Comparison of ENCODE assay signal across 1 cellular context in genomic region chr17:1714980-1715802, GRCh38.
TF ChIP-seq lines count a peak whose summit lies in the region.

No MANE protein-coding gene starts in this region.

TF ChIP-seq in HepG2, 621 proteins besides CTCF, POLR2A, EP300 and RAD21 (continued from another document and continues in another):
- peak; percentile 66; the same call in 1 of the 2 replicates for TF ChIP-seq ZGPAT (CRISPR knock-in tag; IDR thresholded peaks at IDR 0.05)
- TF ChIP-seq PLRG1 (conservative IDR thresholded peaks at IDR 0.05) = no peak
- TF ChIP-seq CBX5 (CRISPR knock-in tag; IDR thresholded peaks at IDR 0.05; ENCODE audit: borderline replicate concordance) = no peak
- no peak for TF ChIP-seq SOX13 (IDR thresholded peaks at IDR 0.05)
- TF ChIP-seq SOX13 (CRISPR knock-in tag; conservative IDR thresholded peaks at IDR 0.05 in 1 of 2, IDR thresholded peaks at IDR 0.05 in 1 of 2) = peak; percentile 36 to 87; a peak in 1 of 4 replicates
- no peak for TF ChIP-seq CBX1 (IDR thresholded peaks at IDR 0.05; ENCODE audit: low read depth)
- TF ChIP-seq MTF2 (CRISPR knock-in tag; IDR thresholded peaks at IDR 0.05; ENCODE audit: borderline replicate concordance) = no peak
- no peak for TF ChIP-seq NFIC (IDR thresholded peaks at IDR 0.05; ENCODE audit: low read length)
- 0 out of 2 replicates have a peak, but pooled peaks have one; percentile 19 for TF ChIP-seq TFDP2 (CRISPR knock-in tag; IDR thresholded peaks at IDR 0.05)
- peak; percentile 57 for TF ChIP-seq HDAC1 (CRISPR knock-in tag; IDR thresholded peaks at IDR 0.05)
- peak; percentile 90 for TF ChIP-seq ZNF652 (CRISPR knock-in tag; IDR thresholded peaks at IDR 0.05; ENCODE audit: borderline replicate concordance, low read depth)
- TF ChIP-seq MAFK (conservative IDR thresholded peaks at IDR 0.05 in 1 of 2, IDR thresholded peaks at IDR 0.05 in 1 of 2; ENCODE audit: low read length in 2 of 2) = no peak
- TF ChIP-seq DMAP1 (CRISPR knock-in tag; IDR thresholded peaks at IDR 0.05) = 0 out of 2 replicates have a peak, but pooled peaks have one; percentile 38
- 0 out of 2 replicates have a peak, but pooled peaks have one; percentile 32 for TF ChIP-seq ZNF414 (CRISPR knock-in tag; IDR thresholded peaks at IDR 0.05)
- no peak for TF ChIP-seq ZNF256 (CRISPR knock-in tag; conservative IDR thresholded peaks at IDR 0.05)
- 0 out of 2 replicates have a peak, but pooled peaks have one; percentile 72 for TF ChIP-seq TEF (CRISPR knock-in tag; IDR thresholded peaks at IDR 0.05)
- TF ChIP-seq RBM39 (IDR thresholded peaks at IDR 0.05; ENCODE audit: low read depth, low read length, poor library complexity, severe bottlenecking) = peak; percentile 89
- TF ChIP-seq ZNF605 (CRISPR knock-in tag; IDR thresholded peaks at IDR 0.05) = no peak
- no peak; the same call in 1 of the 2 replicates for TF ChIP-seq ZNF564 (CRISPR knock-in tag; IDR thresholded peaks at IDR 0.05)
- TF ChIP-seq ETS1 (CRISPR knock-in tag; IDR thresholded peaks at IDR 0.05) = no peak
- no peak for TF ChIP-seq ZNF280D (CRISPR knock-in tag; IDR thresholded peaks at IDR 0.05)
- no peak for TF ChIP-seq RARG (CRISPR knock-in tag; IDR thresholded peaks at IDR 0.05; ENCODE audit: low read depth)
- no peak for TF ChIP-seq ZMAT5 (CRISPR knock-in tag; IDR thresholded peaks at IDR 0.05; ENCODE audit: borderline replicate concordance, low read depth)
- peak; percentile 24 for TF ChIP-seq ZFP91 (CRISPR knock-in tag; IDR thresholded peaks at IDR 0.05; ENCODE audit: borderline replicate concordance)
- no peak for TF ChIP-seq ZNF235 (CRISPR knock-in tag; IDR thresholded peaks at IDR 0.05; ENCODE audit: borderline replicate concordance)
- no peak for TF ChIP-seq FOXO1 (CRISPR knock-in tag; IDR thresholded peaks at IDR 0.05)
- TF ChIP-seq SKIL (CRISPR knock-in tag; IDR thresholded peaks at IDR 0.05; ENCODE audit: borderline replicate concordance) = no peak
- TF ChIP-seq U2AF1 (optimal IDR thresholded peaks at IDR 0.05; ENCODE audit: low read depth, low read length) = no peak
- TF ChIP-seq TFAP4 (IDR thresholded peaks at IDR 0.05; ENCODE audit: borderline replicate concordance, low read depth) = peak; percentile 64; the same call in 1 of the 2 replicates
- 0 out of 2 replicates have a peak, but pooled peaks have one; percentile 16 for TF ChIP-seq ZNF773 (CRISPR knock-in tag; IDR thresholded peaks at IDR 0.05; ENCODE audit: borderline replicate concordance)
- TF ChIP-seq DR1 (CRISPR knock-in tag; IDR thresholded peaks at IDR 0.05) = no peak
- TF ChIP-seq REPIN1 (CRISPR knock-in tag; IDR thresholded peaks at IDR 0.05; ENCODE audit: borderline replicate concordance, low read depth) = no peak
- TF ChIP-seq MAFG (CRISPR knock-in tag; IDR thresholded peaks at IDR 0.05) = no peak
- no peak for TF ChIP-seq ZBTB46 (CRISPR knock-in tag; IDR thresholded peaks at IDR 0.05; ENCODE audit: borderline replicate concordance)
- no peak for TF ChIP-seq ZNF562 (CRISPR knock-in tag; IDR thresholded peaks at IDR 0.05; ENCODE audit: borderline replicate concordance)
- TF ChIP-seq ZNF282 (IDR thresholded peaks at IDR 0.05; ENCODE audit: partially characterized antibody) = no peak
- no peak for TF ChIP-seq CSRNP2 (CRISPR knock-in tag; conservative IDR thresholded peaks at IDR 0.05; ENCODE audit: low read depth)
- no peak for TF ChIP-seq HDAC2 (CRISPR knock-in tag; IDR thresholded peaks at IDR 0.05)
- TF ChIP-seq ZNF331 (CRISPR knock-in tag; IDR thresholded peaks at IDR 0.05) = no peak; the same call in 1 of the 2 replicates
- no peak for TF ChIP-seq DDIT3 (CRISPR knock-in tag; IDR thresholded peaks at IDR 0.05)
- peak; percentile 74; the same call in 1 of the 2 replicates for TF ChIP-seq KAT7 (CRISPR knock-in tag; IDR thresholded peaks at IDR 0.05; ENCODE audit: borderline replicate concordance)
- no peak for TF ChIP-seq TOE1 (CRISPR knock-in tag; IDR thresholded peaks at IDR 0.05)
- TF ChIP-seq KLF16 (CRISPR knock-in tag; IDR thresholded peaks at IDR 0.05) = peak in 1 of 2 experiments; percentile 6; a peak in 1 of 4 replicates
- TF ChIP-seq ZNF83 (CRISPR knock-in tag; IDR thresholded peaks at IDR 0.05; ENCODE audit: borderline replicate concordance) = no peak
- TF ChIP-seq REL (CRISPR knock-in tag; conservative IDR thresholded peaks at IDR 0.05) = no peak
- no peak for TF ChIP-seq SMC3 (IDR thresholded peaks at IDR 0.05; ENCODE audit: low read length)
- TF ChIP-seq PHF5A (CRISPR knock-in tag; IDR thresholded peaks at IDR 0.05; ENCODE audit: low read depth, unreplicated experiment) = peak; percentile 9
- TF ChIP-seq ZNF549 (CRISPR knock-in tag; IDR thresholded peaks at IDR 0.05) = no peak
- no peak for TF ChIP-seq ISL2 (CRISPR knock-in tag; IDR thresholded peaks at IDR 0.05)
